21 cellular contexts compared by ENCODE assay signal in genomic region chr1:70462611-70463010, GRCh38.
"Had no signal": no experiment of that assay in that cellular context is flagged by ENCODE, and none has a peak within 500 bp of the region (broad histone marks: within the 10 kb centered on the region; RNA-seq: fewer than 3 reads in every experiment).

No MANE protein-coding gene starts in this region.

- H3K4me3 ChIP-seq: adrenal gland, ascending aorta, heart right ventricle, sigmoid colon, transverse colon had no signal

- H3K4me1 ChIP-seq: ascending aorta, sigmoid colon had no signal

- DNase-seq: activated CD4-positive, alpha-beta T cell treated with anti-CD3 and anti-CD28 coated beads for 1 hour; activated CD4-positive, alpha-beta T cell treated with anti-CD3 and anti-CD28 coated beads, Interleukin-2, amount 50 U/mL, for 1 hour; activated T-cell treated with anti-CD3 and anti-CD28 coated beads, Interleukin-2, amount 50 U/mL, for 24 hours; adrenal gland; brain microvascular endothelial cell; caudate nucleus; effector memory CD4-positive, alpha-beta T cell; heart right ventricle; islet precursor cell; left cardiac atrium; naive B cell; sigmoid colon; stimulated activated CD4-positive, alpha-beta T cell treated with anti-CD3 and anti-CD28 coated beads, Interleukin-2, amount 100 ng/mL, for 48 hours; stimulated activated CD8-positive, alpha-beta memory T cell treated with anti-CD3 and anti-CD28 coated beads, Interleukin-4, amount 100 ng/mL, for 48 hours; stimulated activated naive B cell treated with anti-CD40 and anti-IgM and Interleukin-4, amounts not matched to agents 10 μg/mL and 1 μg/mL and 100 μg/mL, for 72 hours; transverse colon; WERI-Rb-1 had no signal

- H3K27ac ChIP-seq: adrenal gland, ascending aorta, brain microvascular endothelial cell, heart right ventricle, sigmoid colon, transverse colon, WERI-Rb-1 had no signal

- H3K36me3 ChIP-seq: adrenal gland, ascending aorta, brain microvascular endothelial cell, heart right ventricle, sigmoid colon, transverse colon, WERI-Rb-1 had no signal

- ATAC-seq: activated naive CD4-positive, alpha-beta T cell treated with anti-CD3 and anti-CD28 coated beads, Interleukin-2, amount 50 U/mL, for 72 hours; activated T-helper 17 cell treated with anti-CD3 and anti-CD28 coated beads, Interleukin-2, amount 50 U/mL, for 72 hours; esophagus mucosa; heart right ventricle; left cardiac atrium; stimulated activated naive B cell treated with anti-CD40 and anti-IgM and Interleukin-4, amounts not matched to agents 10 μg/mL and 1 μg/mL and 100 μg/mL, for 72 hours had no signal

- H3K27me3 ChIP-seq: adrenal gland, ascending aorta, brain microvascular endothelial cell, heart right ventricle, sigmoid colon, transverse colon had no signal

- H3K9me3 ChIP-seq: adrenal gland, ascending aorta, heart right ventricle, sigmoid colon, transverse colon had no signal
